In the genomic region with DNA sequence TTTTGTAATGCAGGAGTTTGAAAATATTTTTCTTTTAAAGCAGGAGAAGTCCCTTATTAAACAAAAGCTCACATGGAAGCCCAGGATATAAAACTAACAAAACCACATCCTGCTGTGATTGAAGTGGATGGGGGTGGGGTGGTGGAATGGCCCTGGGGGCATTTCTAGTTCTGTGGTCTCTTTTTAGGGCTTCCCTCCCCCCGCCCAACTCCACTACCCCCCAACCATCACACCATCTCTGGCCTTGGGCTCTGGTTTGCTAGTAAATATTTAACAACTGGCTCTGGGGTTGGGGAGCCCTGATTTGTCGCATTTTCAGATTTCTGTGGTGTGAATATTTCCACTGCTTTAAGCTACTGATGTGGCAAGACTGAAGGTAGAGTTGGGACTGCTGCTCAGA, we compare ENCODE assay signal across 23 cellular contexts.
"Had no signal": no experiment of that assay in that cellular context is flagged by ENCODE, and none has a peak within 500 bp of the region (broad histone marks: within the 10 kb centered on the region; RNA-seq: fewer than 3 reads in every experiment).

No MANE protein-coding gene starts in this region.

- H3K36me3 Mint-ChIP-seq: activated CD8-positive, alpha-beta memory T cell treated with anti-CD3 and anti-CD28 coated beads, Interleukin-2, amount 10 ng/mL, durations not matched to agents 7 days and 5 days; activated naive CD4-positive, alpha-beta T cell treated with anti-CD3 and anti-CD28 coated beads, Interleukin-2, amount 50 U/mL, for 72 hours; memory B cell; naive thymus-derived CD4-positive, alpha-beta T cell; stimulated activated naive B cell treated with anti-CD40 and anti-IgM and Interleukin-4, amounts not matched to agents 10 μg/mL and 1 μg/mL and 100 μg/mL, for 72 hours had no signal

- DNase-seq: activated CD4-positive, alpha-beta T cell treated with anti-CD3 and anti-CD28 coated beads for 1 hour; activated CD8-positive, alpha-beta memory T cell treated with anti-CD3 and anti-CD28 coated beads, Interleukin-2, amount 10 ng/mL, durations not matched to agents 7 days and 5 days; activated CD8-positive, alpha-beta T cell treated with anti-CD3 and anti-CD28 coated beads, Interleukin-2, amount 10 ng/mL, durations not matched to agents 7 days and 5 days; activated naive CD4-positive, alpha-beta T cell; activated T-cell treated with anti-CD3 and anti-CD28 coated beads, Interleukin-2, amount 50 U/mL, for 48 hours; endodermal cell; gastrocnemius medialis; islet precursor cell; left cardiac atrium; midbrain; pancreas; psoas muscle; stimulated activated naive B cell treated with anti-CD40 and anti-IgM and Interleukin-4, amounts not matched to agents 10 μg/mL and 1 μg/mL and 100 μg/mL, for 72 hours; stomach; T-helper 2 cell; thyroid gland; upper lobe of left lung had no signal

- ATAC-seq: activated CD8-positive, alpha-beta memory T cell treated with anti-CD3 and anti-CD28 coated beads, Interleukin-2, amount 10 ng/mL, durations not matched to agents 7 days and 5 days; activated CD8-positive, alpha-beta T cell treated with anti-CD3 and anti-CD28 coated beads, Interleukin-2, amount 10 ng/mL, durations not matched to agents 7 days and 5 days; activated naive CD4-positive, alpha-beta T cell treated with anti-CD3 and anti-CD28 coated beads, Interleukin-2, amount 50 U/mL, for 72 hours; left cardiac atrium; naive thymus-derived CD4-positive, alpha-beta T cell; pancreas; stimulated activated naive B cell treated with anti-CD40 and anti-IgM and Interleukin-4, amounts not matched to agents 10 μg/mL and 1 μg/mL and 100 μg/mL, for 72 hours; WTC11 had no signal

- H3K9me3 Mint-ChIP-seq: activated naive CD4-positive, alpha-beta T cell treated with anti-CD3 and anti-CD28 coated beads, Interleukin-2, amount 50 U/mL, for 72 hours; central memory CD8-positive, alpha-beta T cell; dendritic cell treated with granulocyte-macrophage colony-stimulating factor and Interleukin-4, amounts not matched to agents 40 ng/mL and 50 ng/mL, for 4 days; memory B cell; naive thymus-derived CD4-positive, alpha-beta T cell; stimulated activated naive B cell treated with anti-CD40 and anti-IgM and Interleukin-4, amounts not matched to agents 10 μg/mL and 1 μg/mL and 100 μg/mL, for 72 hours had no signal

- H3K4me3 Mint-ChIP-seq: activated CD8-positive, alpha-beta memory T cell treated with anti-CD3 and anti-CD28 coated beads, Interleukin-2, amount 10 ng/mL, durations not matched to agents 7 days and 5 days; activated CD8-positive, alpha-beta T cell treated with anti-CD3 and anti-CD28 coated beads, Interleukin-2, amount 10 ng/mL, durations not matched to agents 7 days and 5 days; central memory CD8-positive, alpha-beta T cell; dendritic cell treated with granulocyte-macrophage colony-stimulating factor and Interleukin-4, amounts not matched to agents 40 ng/mL and 50 ng/mL, for 4 days; endodermal cell; memory B cell; stimulated activated naive B cell treated with anti-CD40 and anti-IgM and Interleukin-4, amounts not matched to agents 10 μg/mL and 1 μg/mL and 100 μg/mL, for 72 hours; WTC11 had no signal

- H3K27ac Mint-ChIP-seq: activated CD8-positive, alpha-beta memory T cell treated with anti-CD3 and anti-CD28 coated beads, Interleukin-2, amount 10 ng/mL, durations not matched to agents 7 days and 5 days; activated CD8-positive, alpha-beta T cell treated with anti-CD3 and anti-CD28 coated beads, Interleukin-2, amount 10 ng/mL, durations not matched to agents 7 days and 5 days; activated naive CD4-positive, alpha-beta T cell treated with anti-CD3 and anti-CD28 coated beads, Interleukin-2, amount 50 U/mL, for 72 hours; dendritic cell treated with granulocyte-macrophage colony-stimulating factor and Interleukin-4, amounts not matched to agents 40 ng/mL and 50 ng/mL, for 4 days; endodermal cell; memory B cell; stimulated activated naive B cell treated with anti-CD40 and anti-IgM and Interleukin-4, amounts not matched to agents 10 μg/mL and 1 μg/mL and 100 μg/mL, for 72 hours; WTC11 had no signal

- H3K4me1 Mint-ChIP-seq: activated CD8-positive, alpha-beta memory T cell treated with anti-CD3 and anti-CD28 coated beads, Interleukin-2, amount 10 ng/mL, durations not matched to agents 7 days and 5 days; central memory CD8-positive, alpha-beta T cell; memory B cell; stimulated activated naive B cell treated with anti-CD40 and anti-IgM and Interleukin-4, amounts not matched to agents 10 μg/mL and 1 μg/mL and 100 μg/mL, for 72 hours had no signal
